In the genomic region with DNA sequence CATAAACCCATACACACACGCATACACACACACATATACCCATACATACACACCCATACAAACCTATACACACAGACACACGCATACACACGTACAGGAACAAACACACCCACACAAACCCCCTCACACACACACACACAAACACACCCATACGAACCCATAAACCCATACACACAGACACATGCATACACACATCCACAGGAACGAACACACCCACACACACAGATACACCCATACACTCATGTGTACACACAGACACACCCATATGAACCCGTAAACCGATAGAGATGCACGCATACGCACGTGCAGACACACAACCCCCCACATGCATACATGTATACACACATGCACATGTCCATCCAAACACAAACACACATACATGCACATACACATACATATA, we compare ENCODE assay signal across 20 cellular contexts. TPM values are rescaled to one million over a fixed set of nuclear protein-coding genes. Genes with fewer than 3 reads are reported as not detected.
DNase-seq lines count a peak whose midpoint lies in the region; ATAC-seq, FAIRE-seq and TF ChIP-seq lines count a peak whose summit lies in the region.
"Had no signal": no experiment of that assay in that cellular context is flagged by ENCODE, and none has a peak within 500 bp of the region (broad histone marks: within the 10 kb centered on the region; RNA-seq: fewer than 3 reads in every experiment).

No MANE protein-coding gene starts in this region.

- DNase-seq in HTR-8/SVneo (ENCODE audit: insufficient read length, low spot score) (no peak), H1 (ENCODE audit: low read depth in 1 of 2, low spot score in 2 of 2) (no peak), neuronal stem cell (ENCODE audit: low spot score) (no peak), endothelial cell (ENCODE audit: low spot score) (no peak), NCI-H2227 treated with DMSO at 0.1 percent for 48 hours (lab: John Stamatoyannopoulos, UW) (no peak), occipital lobe (lab: John Stamatoyannopoulos, UW) (no peak)
- DNase-seq: ACHN; AML-193; NCI-H1105; NCI-H1694; NCI-H446; NCI-H69; NK-92 treated with Interleukin-12 subunit alpha and Interleukin-12 subunit beta, amount 100 ng/mL, for 24 hours had no signal

- POLR2A ChIA-PET in H1 (lab: Charles Lee; ENCODE audit: partially characterized antibody): no interaction called here

- TF ChIP-seq CTCF in H1 (IDR thresholded peaks at IDR 0.05; ENCODE audit: control extremely low read depth in 1 of 3, insufficient read depth in 1 of 3, low read depth in 1 of 3, low read length in 3 of 3) (no peak), endothelial cell (IDR thresholded peaks at IDR 0.05; ENCODE audit: unreplicated experiment) (no peak)

- H3K4ac ChIP-seq in H1 (replicated peaks; ENCODE audit: insufficient read length, low read depth, low read length) (no peak overlapping the region), neuronal stem cell (ENCODE audit: low read length) (no peak overlapping the region)

- no peak overlapping the region for H2BK5ac ChIP-seq in H1 (ENCODE audit: low read depth, low read length)
- H2BK5ac ChIP-seq in neuronal stem cell (ENCODE audit: low read length): no peak overlapping the region

- H4K8ac ChIP-seq in H1 (ENCODE audit: extremely low read depth, insufficient read depth, low read length): no peak overlapping the region
- H4K8ac ChIP-seq in neuronal stem cell (ENCODE audit: low read depth, low read length): no peak overlapping the region

- H2BK120ac ChIP-seq in H1 (replicated peaks; ENCODE audit: low read depth, low read length): no peak overlapping the region
- H2BK120ac ChIP-seq in neuronal stem cell (ENCODE audit: low read depth, low read length): no peak overlapping the region

- peak overlapping the region in 10 of 11 experiments; percentile 70 to 86 (median 76); a peak in 19 of 22 replicates for H3K4me2 ChIP-seq in BLaER1 treated with 17β-estradiol and CSF1 and Interleukin-3, amounts not matched to agents 10 nM and 100 nM
- H3K4me2 ChIP-seq in H1 (ENCODE audit: insufficient read depth in 1 of 2, low read depth in 2 of 2, low read length in 2 of 2) (no peak overlapping the region), neuronal stem cell (ENCODE audit: insufficient read depth, low read length, poor library complexity, severe bottlenecking) (no peak overlapping the region)

- peaks cover 2% of the 10 kb centered on the region for H3K4me1 Mint-ChIP-seq in endothelial cell (ENCODE audit: unreplicated experiment)
- H3K4me1 Mint-ChIP-seq: IgD-negative memory B cell had no signal

- CTCF ChIA-PET in H1 (lab: Charles Lee; ENCODE audit: partially characterized antibody): no interaction called here

- H3K27me3 ChIP-seq in BLaER1 treated with 17β-estradiol and CSF1 and Interleukin-3, amounts not matched to agents 10 nM and 100 nM: peaks cover 0 to 15% (median 0%) of the 10 kb centered on the region in 11 experiments; a peak in 5 of 22 replicates
- H3K27me3 ChIP-seq in H1 (replicated peaks in 1 of 4; ENCODE audit: control insufficient read depth in 3 of 4, extremely low read depth in 1 of 4, insufficient read depth in 3 of 4, low read length in 3 of 4) (no peaks in the 10 kb centered on the region), neuronal stem cell (ENCODE audit: control insufficient read depth in 3 of 3, insufficient read depth in 3 of 3, low read depth in 1 of 3, low read length in 3 of 3) (no peaks in the 10 kb centered on the region)

- H3K79me1 ChIP-seq in H1 (ENCODE audit: low read depth, low read length): 0 out of 2 replicates have a peak, but pooled peaks cover 2% of the 10 kb centered on the region
- peaks cover 4% of the 10 kb centered on the region for H3K79me1 ChIP-seq in neuronal stem cell (ENCODE audit: low read depth, low read length)

- H4K5ac ChIP-seq in H1 (ENCODE audit: insufficient read length, low read depth, low read length): no peak overlapping the region

- H3K4me3 Mint-ChIP-seq in endothelial cell (ENCODE audit: unreplicated experiment): no peak overlapping the region
- H3K4me3 Mint-ChIP-seq: CD4-positive, alpha-beta T cell; IgD-negative memory B cell had no signal

- no peak overlapping the region for H3K27ac Mint-ChIP-seq in endothelial cell (ENCODE audit: unreplicated experiment)
- H3K27ac Mint-ChIP-seq: CD4-positive, alpha-beta T cell had no signal

- H3K23ac ChIP-seq in H1 (ENCODE audit: insufficient read length) (no peak overlapping the region), neuronal stem cell (ENCODE audit: low read depth, low read length, poor library complexity) (no peak overlapping the region)

- no peaks in the 10 kb centered on the region for H3K9me3 Mint-ChIP-seq in endothelial cell (ENCODE audit: unreplicated experiment)
- H3K9me3 Mint-ChIP-seq: CD4-positive, alpha-beta T cell had no signal

- WGBS in H1 (ENCODE audit: extremely low coverage in 1 of 2, insufficient coverage in 1 of 2, insufficient read length in 1 of 2, insufficient replicate concordance in 2 of 2, low coverage in 1 of 2, low lambda C conversion rate in 2 of 2, missing lambda C conversion rate in 1 of 2), 2 experiments: 90% methylated on average over 10 of the region's 10 CpGs; no CpG with 5 or more reads in 1 of the 2 experiments
- WGBS in neuronal stem cell (ENCODE audit: extremely low coverage in 2 of 2, insufficient read length in 2 of 2, insufficient replicate concordance in 1 of 2), 2 donors: 100% methylated on average over 3 to 4 of the region's 10 CpGs

- H2BK15ac ChIP-seq in H1 (ENCODE audit: low read length) (no peak overlapping the region), neuronal stem cell (ENCODE audit: low read length) (no peak overlapping the region)

- no peaks in the 10 kb centered on the region for H3K36me3 ChIP-seq in BLaER1 treated with 17β-estradiol and CSF1 and Interleukin-3, amounts not matched to agents 10 nM and 100 nM
- H3K36me3 ChIP-seq in H1 (ENCODE audit: control insufficient read depth in 2 of 4, insufficient read depth in 4 of 4, low read length in 3 of 4): no peaks in the 10 kb centered on the region
- no peaks in the 10 kb centered on the region for H3K36me3 ChIP-seq in neuronal stem cell (replicated peaks in 1 of 2; ENCODE audit: control insufficient read depth in 2 of 2, insufficient read depth in 2 of 2, low read length in 2 of 2)
- H3K36me3 ChIP-seq: HAP-1 had no signal

- peaks cover 39 to 74% (median 64%) of the 10 kb centered on the region in 10 experiments for H3K4me1 ChIP-seq in BLaER1 treated with 17β-estradiol and CSF1 and Interleukin-3, amounts not matched to agents 10 nM and 100 nM
- H3K4me1 ChIP-seq in H1 (replicated peaks in 1 of 4; ENCODE audit: control insufficient read depth in 3 of 4, insufficient read depth in 4 of 4, low read length in 3 of 4) (no peaks in the 10 kb centered on the region; a peak in 1 of 7 replicates), neuronal stem cell (ENCODE audit: control insufficient read depth in 2 of 2, insufficient read depth in 1 of 2, low read depth in 1 of 2, low read length in 2 of 2) (peaks cover 0 to 8% of the 10 kb centered on the region in 2 donors)
- H3K4me1 ChIP-seq: HAP-1 had no signal

- H3K9ac ChIP-seq in BLaER1 treated with 17β-estradiol and CSF1 and Interleukin-3, amounts not matched to agents 10 nM and 100 nM: no peak overlapping the region
- no peak overlapping the region for H3K9ac ChIP-seq in H1 (replicated peaks in 1 of 4; ENCODE audit: extremely low read depth in 1 of 4, low read depth in 3 of 4, low read length in 3 of 4)
- peak overlapping the region; percentile 73 for H3K9ac ChIP-seq in neuronal stem cell (ENCODE audit: low read depth, low read length, poor library complexity)

- H3K4me3 ChIP-seq in BLaER1 treated with 17β-estradiol and CSF1 and Interleukin-3, amounts not matched to agents 10 nM and 100 nM: no peak overlapping the region
- H3K4me3 ChIP-seq in H1 (ENCODE audit: extremely low read depth in 1 of 4, insufficient read depth in 2 of 4, low read depth in 3 of 4, low read length in 4 of 4): no peak overlapping the region
- peak overlapping the region in 1 of 2 donors; percentile 22 for H3K4me3 ChIP-seq in neuronal stem cell (ENCODE audit: low read length in 2 of 2)
- H3K4me3 ChIP-seq: HAP-1 had no signal

- no peak overlapping the region for H3K56ac ChIP-seq in H1 (replicated peaks; ENCODE audit: insufficient read length, low read depth, low read length)

- no peaks in the 10 kb centered on the region for H3K36me3 Mint-ChIP-seq in endothelial cell (ENCODE audit: low read depth, unreplicated experiment)
- H3K36me3 Mint-ChIP-seq: IgD-negative memory B cell had no signal

- no peak for TF ChIP-seq EP300 in H1 (IDR thresholded peaks at IDR 0.05; ENCODE audit: borderline replicate concordance in 1 of 2, low read depth in 2 of 2, low read length in 2 of 2)

- H3K9me3 ChIP-seq in BLaER1 treated with 17β-estradiol and CSF1 and Interleukin-3, amounts not matched to agents 10 nM and 100 nM (replicated peaks in 1 of 11): peaks cover 2 to 30% (median 19%) of the 10 kb centered on the region in 11 experiments; a peak in 19 of 22 replicates
- no peaks in the 10 kb centered on the region for H3K9me3 ChIP-seq in H1 (ENCODE audit: insufficient read depth in 2 of 2, low read depth in 1 of 2, low read length in 1 of 2)
- peaks cover 0 to 2% of the 10 kb centered on the region in 2 donors for H3K9me3 ChIP-seq in neuronal stem cell (replicated peaks in 1 of 2; ENCODE audit: control insufficient read depth in 2 of 2, insufficient read depth in 1 of 2, low read depth in 1 of 2, low read length in 2 of 2)
- H3K9me3 ChIP-seq: HAP-1 had no signal

- peaks cover 2% of the 10 kb centered on the region for H3K27me3 Mint-ChIP-seq in endothelial cell (ENCODE audit: unreplicated experiment)

- H4K20me1 ChIP-seq in BLaER1 treated with 17β-estradiol and CSF1 and Interleukin-3, amounts not matched to agents 10 nM and 100 nM: peaks cover 0 to 42% (median 5%) of the 10 kb centered on the region in 11 experiments; a peak in 7 of 22 replicates
- peaks cover 0 to 11% of the 10 kb centered on the region in 2 experiments for H4K20me1 ChIP-seq in H1 (replicated peaks in 1 of 2; ENCODE audit: control insufficient read depth in 1 of 2, insufficient read depth in 2 of 2, low read length in 2 of 2)

- H3K79me2 ChIP-seq in H1 (ENCODE audit: control insufficient read depth in 1 of 2, insufficient read depth in 2 of 2, low read length in 2 of 2): no peaks in the 10 kb centered on the region

- H3K14ac ChIP-seq in H1 (ENCODE audit: insufficient read length) (no peak overlapping the region), neuronal stem cell (ENCODE audit: low read length) (no peak overlapping the region)

- H3K18ac ChIP-seq in H1 (ENCODE audit: extremely low read depth, low read length) (no peak overlapping the region), neuronal stem cell (ENCODE audit: low read length) (no peak overlapping the region)

- H3K27ac ChIP-seq in BLaER1 treated with 17β-estradiol and CSF1 and Interleukin-3, amounts not matched to agents 10 nM and 100 nM: no peak overlapping the region
- H3K27ac ChIP-seq in H1 (ENCODE audit: low read depth, low read length): no peak overlapping the region
- no peak overlapping the region for H3K27ac ChIP-seq in neuronal stem cell (replicated peaks; ENCODE audit: low read length)
- H3K27ac ChIP-seq: RWPE1 had no signal

- no peak for ATAC-seq in GM18502 (IDR thresholded peaks at IDR 0.05; ENCODE audit: poor library complexity, unreplicated experiment)

- H2BK12ac ChIP-seq in H1 (ENCODE audit: low read depth, low read length) (no peak overlapping the region), neuronal stem cell (ENCODE audit: low read length) (no peak overlapping the region)

- no peak overlapping the region for H2AFZ ChIP-seq in H1 (ENCODE audit: low read length)
- H2AFZ ChIP-seq in neuronal stem cell (ENCODE audit: low read length): no peak overlapping the region

- H2BK20ac ChIP-seq in H1 (ENCODE audit: low read length): no peak overlapping the region

- no peak for TF ChIP-seq RAD21 in H1 (IDR thresholded peaks at IDR 0.05 in 1 of 2, conservative IDR thresholded peaks at IDR 0.05 in 1 of 2; ENCODE audit: low read depth in 2 of 2, low read length in 2 of 2)

- H4K91ac ChIP-seq in H1 (replicated peaks; ENCODE audit: insufficient read length, low read length) (peak overlapping the region; percentile 39), neuronal stem cell (ENCODE audit: low read depth, low read length, poor library complexity) (peak overlapping the region; percentile 34)

- no peak for TF ChIP-seq POLR2A in H1 (IDR thresholded peaks at IDR 0.05; ENCODE audit: control extremely low read depth in 1 of 2, low read depth in 2 of 2, low read length in 2 of 2)

- no peak overlapping the region for H2AK5ac ChIP-seq in H1 (ENCODE audit: low read depth, low read length)
- H2AK5ac ChIP-seq in neuronal stem cell (ENCODE audit: low read depth, low read length): no peak overlapping the region

- H3K23me2 ChIP-seq in H1 (ENCODE audit: low read depth, low read length): peaks cover 3% of the 10 kb centered on the region; the same call in 1 of the 2 replicates

- FAIRE-seq in HTR-8/SVneo (lab: Jason Lieb, UNC) (peak; percentile 63), H1 (lab: Jason Lieb, UNC) (no peak)

RNA-seq across cellular contexts. Expression of a gene that starts 9.5 kb away (rescaled TPM):
- 0.78 and 1.1 TPM in 2 replicates for total RNA-seq in H1 (2021; fragmentation: NEBNext Ultra II Directional; extraction: Animal tissue kit (Norgen Biotek cat#: 25700))
- 1.5 and 2.2 TPM in 2 replicates for polyA plus RNA-seq in H1 (2011; rRNA removed)
- polyA plus RNA-seq in H1 (2011; cell fraction: cytosol; rRNA removed): 2.0 TPM
- polyA plus RNA-seq in H1 (2011; cell fraction: nucleus; rRNA removed): 3.0 TPM
- 1.4 to 2.0 TPM (median 1.9 TPM) in 4 replicates for polyA plus RNA-seq in H1 (2012, experiment 1 of 2)
- polyA plus RNA-seq in H1 (2012, experiment 2 of 2): 0.67 TPM
- 0.41 TPM for polyA plus RNA-seq in H1 (2013, experiment 1 of 2)
- polyA plus RNA-seq in H1 (2013, experiment 2 of 2): 0.50 TPM
- polyA minus RNA-seq in H1 (2011; rRNA and poly(A)+ RNA removed): 1.9 and 2.1 TPM in 2 replicates
- polyA minus RNA-seq in H1 (2011; cell fraction: cytosol; rRNA and poly(A)+ RNA removed): 0.95 TPM
- 1.2 TPM for polyA minus RNA-seq in H1 (2011; cell fraction: nucleus; rRNA and poly(A)+ RNA removed)
- polyA plus RNA-seq in neuronal stem cell (2013, experiment 1 of 2): 0.61 TPM
- 0.69 TPM for polyA plus RNA-seq in neuronal stem cell (2013, experiment 2 of 2)
- total RNA-seq in endothelial cell (ENCODE audit: unreplicated experiment) (1.0 TPM), occipital lobe (1.9 TPM)
- total RNA-seq: CD4-positive, alpha-beta T cell; SK-MEL-5 had no signal
- polyA plus RNA-seq: IgD-negative memory B cell had no signal

Comparison
In these comparisons a context has a peak if more than half of its experiments do, and no peak if none do; other contexts are left out.
1. H3K4me2 ChIP-seq: peak in BLaER1 treated with 17β-estradiol and CSF1 and Interleukin-3, amounts not matched to agents 10 nM and 100 nM (10 of 11); none in H1 (0 of 2) and neuronal stem cell (single experiment).